ENCODE assay signal across 13 cellular contexts in the genomic region with DNA sequence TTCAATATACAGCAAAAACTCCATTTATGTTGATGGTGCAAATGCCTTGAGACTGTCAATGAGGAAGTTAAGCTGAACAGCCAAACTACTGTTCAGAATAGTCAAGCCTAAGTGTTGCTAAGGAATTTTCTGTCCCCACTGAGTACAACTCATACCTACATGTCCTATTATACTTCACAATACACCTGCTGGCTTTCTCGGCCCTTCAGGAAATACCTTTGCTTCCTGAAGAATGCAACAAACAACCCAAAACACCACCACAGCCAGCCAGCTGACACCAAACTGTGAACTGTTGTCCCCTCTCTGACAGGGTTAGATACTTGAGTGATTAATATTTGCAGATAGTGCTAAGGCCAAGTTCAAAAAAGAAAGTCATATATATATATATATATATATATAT.
"Had no signal": no experiment of that assay in that cellular context is flagged by ENCODE, and none has a peak within 500 bp of the region (broad histone marks: within the 10 kb centered on the region; RNA-seq: fewer than 3 reads in every experiment).

No MANE protein-coding gene starts in this region.

- DNase-seq: activated CD4-positive, alpha-beta T cell treated with anti-CD3 and anti-CD28 coated beads, Interleukin-2, amount 50 U/mL, for 48 hours; activated effector memory CD4-positive, alpha-beta T cell treated with Interleukin-2 at 50 U/mL for 16 hours; activated T-cell treated with anti-CD3 and anti-CD28 coated beads, Interleukin-2, amount 50 U/mL, for 24 hours; kidney; left ventricle myocardium inferior; naive B cell; stimulated activated CD4-positive, alpha-beta T cell treated with anti-CD3 and anti-CD28 coated beads, Interleukin-12 subunit alpha, Interleukin-12 subunit beta, amount 100 ng/mL, for 4 hours; stimulated activated CD4-positive, alpha-beta T cell treated with anti-CD3 and anti-CD28 coated beads, Interleukin-2, amount 100 ng/mL, for 24 hours; stomach; T1000; testis; upper lobe of right lung had no signal

- H3K27me3 Mint-ChIP-seq: activated naive CD4-positive, alpha-beta T cell treated with anti-CD3 and anti-CD28 coated beads, Interleukin-2, amount 50 U/mL, for 24 hours; activated T-cell treated with anti-CD3 and anti-CD28 coated beads, Interleukin-2, amount 50 U/mL, for 24 hours; naive B cell had no signal

- H3K36me3 Mint-ChIP-seq: activated naive CD4-positive, alpha-beta T cell treated with anti-CD3 and anti-CD28 coated beads, Interleukin-2, amount 50 U/mL, for 24 hours; naive B cell had no signal

- H3K27ac Mint-ChIP-seq: activated naive CD4-positive, alpha-beta T cell treated with anti-CD3 and anti-CD28 coated beads, Interleukin-2, amount 50 U/mL, for 24 hours; activated T-cell treated with anti-CD3 and anti-CD28 coated beads, Interleukin-2, amount 50 U/mL, for 24 hours had no signal

- H3K9me3 Mint-ChIP-seq: activated naive CD4-positive, alpha-beta T cell treated with anti-CD3 and anti-CD28 coated beads, Interleukin-2, amount 50 U/mL, for 24 hours; activated T-cell treated with anti-CD3 and anti-CD28 coated beads, Interleukin-2, amount 50 U/mL, for 24 hours; naive B cell had no signal

- H3K4me3 Mint-ChIP-seq: activated naive CD4-positive, alpha-beta T cell treated with anti-CD3 and anti-CD28 coated beads, Interleukin-2, amount 50 U/mL, for 24 hours; activated T-cell treated with anti-CD3 and anti-CD28 coated beads, Interleukin-2, amount 50 U/mL, for 24 hours; naive B cell had no signal
